Comparison of ENCODE assay signal across 8 cellular contexts in genomic region chr10:46786125-46786517, GRCh38.
DNase-seq lines count a peak whose midpoint lies in the region; ATAC-seq and TF ChIP-seq lines count a peak whose summit lies in the region.
"Not testable (repeated sequence)": the region's sequence is repeated elsewhere in the genome, so short reads cannot be mapped to it uniquely, and the experiment has no call there.

No MANE protein-coding gene starts in this region.

- peak overlapping the region; percentile 27 for H3K4me3 ChIP-seq in AG10803 (ENCODE audit: low read length)
- peak overlapping the region; percentile 16 for H3K4me3 ChIP-seq in HAP-1
- H3K4me3 ChIP-seq in duodenal mucosa (ENCODE audit: low read depth in 1 of 2, low read length in 2 of 2) = peak overlapping the region; percentile 59 to 68
- H3K4me3 ChIP-seq in hepatocyte = peak overlapping the region; percentile 54
- peak overlapping the region in 7 of 8 donors; percentile 51 to 79 (median 54) for H3K4me3 ChIP-seq in spleen

- H3K4me1 ChIP-seq in HAP-1; duodenal mucosa (ENCODE audit: control insufficient read depth in 1 of 2, insufficient read depth in 2 of 2, low read length in 2 of 2); hepatocyte (ENCODE audit: insufficient read depth); spleen: not testable (repeated sequence)

- H3K9me3 ChIP-seq in HAP-1; duodenal mucosa (ENCODE audit: control insufficient read depth in 1 of 2, low read length in 2 of 2); hepatocyte (ENCODE audit: low read depth); spleen: not testable (repeated sequence)

- ATAC-seq in natural killer cell = not testable (repeated sequence)

- H3K4me3 Mint-ChIP-seq in activated naive CD4-positive, alpha-beta T cell treated with anti-CD3 and anti-CD28 coated beads for 36 hours = peak overlapping the region; percentile 96
- peak overlapping the region; percentile 95 for H3K4me3 Mint-ChIP-seq in natural killer cell

- H4K20me1 ChIP-seq in hepatocyte (ENCODE audit: insufficient read depth, poor library complexity, severe bottlenecking) = not testable (repeated sequence)

- not testable (repeated sequence) for DNase-seq in AG10803 (ENCODE audit: low read depth); HAP-1 (ENCODE audit: low spot score in 2 of 2); activated naive CD4-positive, alpha-beta T cell treated with anti-CD3 and anti-CD28 coated beads for 36 hours; hepatocyte (ENCODE audit: low spot score); natural killer cell; spleen
- peak; percentile 5 for DNase-seq in RKO (ENCODE audit: low spot score)

- H3K9me2 ChIP-seq in hepatocyte (replicated peaks; ENCODE audit: insufficient read depth) = not testable (repeated sequence)

- not testable (repeated sequence) for H3K36me3 Mint-ChIP-seq in activated naive CD4-positive, alpha-beta T cell treated with anti-CD3 and anti-CD28 coated beads for 36 hours (ENCODE audit: low read depth); natural killer cell

- not testable (repeated sequence) for H3K9ac ChIP-seq in duodenal mucosa (ENCODE audit: low read depth in 1 of 2, low read length in 2 of 2)

- H3K36me3 ChIP-seq in HAP-1 (replicated peaks); duodenal mucosa (ENCODE audit: control insufficient read depth in 1 of 2, insufficient read depth in 2 of 2, low read length in 2 of 2); hepatocyte (replicated peaks; ENCODE audit: insufficient read depth, low read depth); spleen: not testable (repeated sequence)

- H3K27ac Mint-ChIP-seq in activated naive CD4-positive, alpha-beta T cell treated with anti-CD3 and anti-CD28 coated beads for 36 hours = not testable (repeated sequence)
- peak overlapping the region in 1 of 2 donors; percentile 89 for H3K27ac Mint-ChIP-seq in natural killer cell

- not testable (repeated sequence) for H3K27me3 Mint-ChIP-seq in activated naive CD4-positive, alpha-beta T cell treated with anti-CD3 and anti-CD28 coated beads for 36 hours (ENCODE audit: low read depth); natural killer cell (ENCODE audit: low read depth in 2 of 2)

- not testable (repeated sequence) for H3K79me2 ChIP-seq in hepatocyte

- H3K27ac ChIP-seq in duodenal mucosa (ENCODE audit: low read depth, low read length) = not testable (repeated sequence)
- H3K27ac ChIP-seq in hepatocyte (peak overlapping the region; percentile 96), spleen (peak overlapping the region in 5 of 8 donors; percentile 20 to 78 (median 74))

- H2AFZ ChIP-seq in hepatocyte = peak overlapping the region; percentile 81

- not testable (repeated sequence) for H3K4me1 Mint-ChIP-seq in activated naive CD4-positive, alpha-beta T cell treated with anti-CD3 and anti-CD28 coated beads for 36 hours (ENCODE audit: low read depth); natural killer cell

- intact Hi-C loops in activated naive CD4-positive, alpha-beta T cell treated with anti-CD3 and anti-CD28 coated beads for 36 hours (cut with micrococcal nuclease); natural killer cell (cut with micrococcal nuclease); spleen (cut with DNase I; ENCODE audit: low total_unique reads): not testable (repeated sequence)

- H3K27me3 ChIP-seq in HAP-1 (ENCODE audit: low read depth); duodenal mucosa (ENCODE audit: control insufficient read depth in 1 of 2, insufficient read depth in 2 of 2, low read length in 2 of 2); hepatocyte; spleen (replicated peaks in 1 of 7): not testable (repeated sequence)

- TF ChIP-seq POLR2A in spleen (IDR thresholded peaks at IDR 0.05) = not testable (repeated sequence)

- in situ Hi-C loops in HAP-1 (cut with MboI; ENCODE audit: low sequenced_read_pairs) = not testable (repeated sequence)

- CTCF ChIA-PET in activated naive CD4-positive, alpha-beta T cell treated with anti-CD3 and anti-CD28 coated beads for 36 hours (lab: Charles Lee) = not testable (repeated sequence)

- 58% methylated on average over 13 of the region's 18 CpGs for WGBS in hepatocyte (ENCODE audit: low lambda C conversion rate, missing lambda C conversion rate)
- 39 to 70% (median 58%) methylated on average over 11 to 17 of the region's 18 CpGs for WGBS in spleen, 5 donors

- TF ChIP-seq CTCF in AG10803 (conservative IDR thresholded peaks at IDR 0.05; ENCODE audit: low read length); hepatocyte (IDR thresholded peaks at IDR 0.05; ENCODE audit: poor library complexity); natural killer cell (IDR thresholded peaks at IDR 0.05); spleen (IDR thresholded peaks at IDR 0.05 in 8 of 11, conservative IDR thresholded peaks at IDR 0.05 in 3 of 11): not testable (repeated sequence)

- not testable (repeated sequence) for H3K9me3 Mint-ChIP-seq in activated naive CD4-positive, alpha-beta T cell treated with anti-CD3 and anti-CD28 coated beads for 36 hours; natural killer cell

- H3K4me2 ChIP-seq in hepatocyte = peak overlapping the region; percentile 71
